In genomic region chr12:77342275-77342674, GRCh38 we compare ENCODE assay signal across 27 cellular contexts.
"Had no signal": no experiment of that assay in that cellular context is flagged by ENCODE, and none has a peak within 500 bp of the region (broad histone marks: within the 10 kb centered on the region; RNA-seq: fewer than 3 reads in every experiment).

No MANE protein-coding gene starts in this region.

- H3K27ac ChIP-seq: coronary artery, gastrocnemius medialis, lower lobe of right lung, ovary, psoas muscle, thoracic aorta, upper lobe of left lung had no signal

- H3K27me3 ChIP-seq: gastrocnemius medialis, ovary, spleen, tibial nerve, upper lobe of left lung had no signal

- H3K4me3 ChIP-seq: coronary artery, gastrocnemius medialis, lower lobe of right lung, mucosa of descending colon, ovary, psoas muscle, skin epidermis, spleen, thoracic aorta, tibial nerve, upper lobe of left lung had no signal

- H3K9me3 Mint-ChIP-seq: mesothelial cell of epicardium had no signal

- ATAC-seq: gastrocnemius medialis; left ventricle myocardium superior; lower lobe of right lung; mucosa of descending colon; natural killer cell treated with Interleukin-12 subunit alpha and Interleukin-12 subunit beta and Interleukin-15 and Interleukin-18, amount 100 ng/mL, for 72 hours; psoas muscle; right cardiac atrium; stimulated activated memory B cell treated with anti-CD40 and anti-IgM and Interleukin-4, amounts not matched to agents 10 μg/mL and 1 μg/mL and 100 μg/mL, for 72 hours; stimulated activated naive CD8-positive, alpha-beta T cell treated with anti-CD3 and anti-CD28 coated beads, Interleukin-15, Interleukin-2, amounts not matched to agents 100 U/mL and 50 U/mL, for 24 hours had no signal

- FAIRE-seq: keratinocyte, urothelium cell line had no signal

- H3K36me3 ChIP-seq: gastrocnemius medialis, lower lobe of right lung, ovary, spleen, thoracic aorta, tibial nerve, upper lobe of left lung had no signal

- H3K27ac Mint-ChIP-seq: mesothelial cell of epicardium; natural killer cell treated with Interleukin-12 subunit alpha and Interleukin-12 subunit beta and Interleukin-15 and Interleukin-18, amount 100 ng/mL, for 72 hours; stimulated activated memory B cell treated with anti-CD40 and anti-IgM and Interleukin-4, amounts not matched to agents 10 μg/mL and 1 μg/mL and 100 μg/mL, for 72 hours had no signal

- H3K4me3 Mint-ChIP-seq: mesothelial cell of epicardium; naive B cell; natural killer cell treated with Interleukin-12 subunit alpha and Interleukin-12 subunit beta and Interleukin-15 and Interleukin-18, amount 100 ng/mL, for 72 hours; stimulated activated memory B cell treated with anti-CD40 and anti-IgM and Interleukin-4, amounts not matched to agents 10 μg/mL and 1 μg/mL and 100 μg/mL, for 72 hours had no signal

- H3K27me3 Mint-ChIP-seq: natural killer cell treated with Interleukin-12 subunit alpha and Interleukin-12 subunit beta and Interleukin-15 and Interleukin-18, amount 100 ng/mL, for 72 hours; stimulated activated memory B cell treated with anti-CD40 and anti-IgM and Interleukin-4, amounts not matched to agents 10 μg/mL and 1 μg/mL and 100 μg/mL, for 72 hours had no signal

- H3K9me3 ChIP-seq: gastrocnemius medialis, lower lobe of right lung, mucosa of descending colon, ovary, psoas muscle, spleen, thoracic aorta, tibial nerve, upper lobe of left lung had no signal

- H3K4me1 ChIP-seq: lower lobe of right lung, psoas muscle had no signal

- H3K36me3 Mint-ChIP-seq: mesothelial cell of epicardium; naive B cell; natural killer cell treated with Interleukin-12 subunit alpha and Interleukin-12 subunit beta and Interleukin-15 and Interleukin-18, amount 100 ng/mL, for 72 hours; stimulated activated memory B cell treated with anti-CD40 and anti-IgM and Interleukin-4, amounts not matched to agents 10 μg/mL and 1 μg/mL and 100 μg/mL, for 72 hours had no signal

- H3K4me1 Mint-ChIP-seq: naive B cell; stimulated activated memory B cell treated with anti-CD40 and anti-IgM and Interleukin-4, amounts not matched to agents 10 μg/mL and 1 μg/mL and 100 μg/mL, for 72 hours had no signal

- DNase-seq: dermis blood vessel endothelial cell; effector memory CD4-positive, alpha-beta T cell; foreskin fibroblast; gastrocnemius medialis; head of caudate nucleus; left ventricle myocardium superior; lower lobe of right lung; mucosa of descending colon; naive B cell; occipital lobe; ovary; posterior cingulate gyrus; psoas muscle; right cardiac atrium; spleen; stimulated activated CD4-positive, alpha-beta T cell treated with anti-CD3 and anti-CD28 coated beads, Interleukin-4, amount 100 ng/mL, for 4 hours; stimulated activated naive CD8-positive, alpha-beta T cell treated with anti-CD3 and anti-CD28 coated beads, Interleukin-15, Interleukin-2, amounts not matched to agents 100 U/mL and 50 U/mL, for 24 hours; upper lobe of left lung had no signal
